ENCODE assay signal across 8 cellular contexts in genomic region chr14:104816678-104816945, GRCh38. TPM values are rescaled to one million over a fixed set of nuclear protein-coding genes. Genes with fewer than 3 reads are reported as not detected.
DNase-seq lines count a peak whose midpoint lies in the region; ATAC-seq, FAIRE-seq and TF ChIP-seq lines count a peak whose summit lies in the region.

No MANE protein-coding gene starts in this region.

- BruUV-seq in A673 (replicated peaks; lab: Mats Ljungman, UMichigan), result no TSS peak

- DNase-seq in A673 (ENCODE audit: low spot score) (no peak), breast epithelium (ENCODE audit: low spot score in 2 of 2) (peak in 1 of 2 donors; percentile 50), mucosa of descending colon (no peak), GOT3 (lab: John Stamatoyannopoulos, UW) (no peak), globus pallidus (ENCODE audit: low spot score) (no peak), GM19239 (ENCODE audit: insufficient read length, low spot score) (no peak), glomerular visceral epithelial cell (ENCODE audit: extremely low spot score) (no peak)

- TF ChIP-seq CTCF in A673 (conservative IDR thresholded peaks at IDR 0.05; ENCODE audit: low read depth, low read length), result no peak
- no peak for TF ChIP-seq CTCF in breast epithelium (IDR thresholded peaks at IDR 0.05)
- TF ChIP-seq CTCF in mucosa of descending colon (IDR thresholded peaks at IDR 0.05), result no peak

- intact Hi-C loops in A673 (cut with micrococcal nuclease; ENCODE audit: unreplicated experiment), result no loop called here
- intact Hi-C loops in breast epithelium (cut with DNase I; ENCODE audit: low total_unique reads), result no loop called here
- intact Hi-C loops in mucosa of descending colon (cut with DNase I, micrococcal nuclease), result no loop called here

- POLR2A ChIA-PET in A673 (lab: Charles Lee; ENCODE audit: low non-redundant PET), result no interaction called here

- TF ChIP-seq POLR2A in breast epithelium (IDR thresholded peaks at IDR 0.05), result no peak

- no peaks in the 10 kb centered on the region for H3K27me3 ChIP-seq in A673 (replicated peaks; ENCODE audit: insufficient read depth, low read depth, low read length, poor library complexity)
- no peaks in the 10 kb centered on the region for H3K27me3 ChIP-seq in breast epithelium

- CTCF ChIA-PET in A673 (lab: Charles Lee), result no interaction called here

- H3K4me1 ChIP-seq in A673 (ENCODE audit: insufficient read depth, low read length, poor library complexity, severe bottlenecking) (peaks cover 9% of the 10 kb centered on the region), breast epithelium (peaks cover 0 to 8% of the 10 kb centered on the region in 2 donors), mucosa of descending colon (ENCODE audit: low read depth) (peaks cover 18% of the 10 kb centered on the region)

- no peaks in the 10 kb centered on the region for H3K36me3 ChIP-seq in A673 (ENCODE audit: insufficient read depth, low read length, poor library complexity, severe bottlenecking)
- H3K36me3 ChIP-seq in breast epithelium, result no peaks in the 10 kb centered on the region
- no peaks in the 10 kb centered on the region for H3K36me3 ChIP-seq in mucosa of descending colon (ENCODE audit: low read depth)

- H3K9me3 ChIP-seq in A673 (ENCODE audit: low read depth, low read length, poor library complexity, severe bottlenecking) (no peaks in the 10 kb centered on the region), breast epithelium (no peaks in the 10 kb centered on the region), mucosa of descending colon (no peaks in the 10 kb centered on the region)

- peak overlapping the region; percentile 100 for H3K4me3 ChIP-seq in A673 (ENCODE audit: low read depth, low read length, poor library complexity, severe bottlenecking)
- H3K4me3 ChIP-seq in breast epithelium, result peak overlapping the region; percentile 82 to 89 (median 86)
- peak overlapping the region; percentile 61 for H3K4me3 ChIP-seq in mucosa of descending colon

- ATAC-seq in HG03135 (IDR thresholded peaks at IDR 0.05; ENCODE audit: unreplicated experiment) (peak; percentile 17), mucosa of descending colon (no peak)

- H3K27ac ChIP-seq in A673 (ENCODE audit: low read depth, low read length, poor library complexity, severe bottlenecking) (peak overlapping the region; percentile 94), breast epithelium (peak overlapping the region; percentile 92 to 94)

- no peak for FAIRE-seq in GM19239 (lab: Jason Lieb, UNC)

RNA-seq across cellular contexts. Expression of gene ZBTB42, which starts 15.7 kb away (rescaled TPM):
- total RNA-seq in A673 (2021) (1.4 and 2.1 TPM in 2 replicates), breast epithelium (10 to 100 TPM in 1 of 3 donors, 1 to 10 TPM in 2; 3.5 to 11.4 (median 9.2) TPM), mucosa of descending colon (10 to 100 TPM in 1 of 3 donors, 1 to 10 TPM in 2; 6.5 to 10.6 (median 7.8) TPM)

RNA-seq across cellular contexts. Expression of gene AKT1, which starts 21.1 kb away (rescaled TPM):
- total RNA-seq in A673 (2021), result 123 and 142 TPM in 2 replicates
- total RNA-seq in breast epithelium, result 100 to 1,000 TPM in 2 of 3 donors, 10 to 100 TPM in 1; 91.9 to 119 (median 116) TPM
- total RNA-seq in mucosa of descending colon, result 100 to 1,000 TPM; 122 to 176 (median 128) TPM

RNA-seq across cellular contexts. Expression of gene CEP170B, which starts 48.5 kb away (rescaled TPM):
- 20.8 and 22.6 TPM in 2 replicates for total RNA-seq in A673 (2021)
- total RNA-seq in breast epithelium, result 10 to 100 TPM; 10.1 to 14.8 (median 13.8) TPM
- total RNA-seq in mucosa of descending colon, result 10 to 100 TPM; 66.8 to 89.9 (median 69.9) TPM
